13 cellular contexts compared by ENCODE assay signal in genomic region chr2:222747526-222748160, GRCh38.
DNase-seq lines count a peak whose midpoint lies in the region; ATAC-seq and TF ChIP-seq lines count a peak whose summit lies in the region.
"Had no signal": no experiment of that assay in that cellular context is flagged by ENCODE, and none has a peak within 500 bp of the region (broad histone marks: within the 10 kb centered on the region; RNA-seq: fewer than 3 reads in every experiment).

No MANE protein-coding gene starts in this region.

- H3K36me3 ChIP-seq in neuronal stem cell (replicated peaks in 1 of 2; ENCODE audit: control insufficient read depth in 2 of 2, insufficient read depth in 2 of 2, low read length in 2 of 2), result no peaks in the 10 kb centered on the region

- no peak overlapping the region for H3K4ac ChIP-seq in H9 (ENCODE audit: low read depth, low read length)
- no peak overlapping the region for H3K4ac ChIP-seq in neuronal stem cell (ENCODE audit: low read length)

- no peaks in the 10 kb centered on the region for H3K23me2 ChIP-seq in H9 (ENCODE audit: insufficient read length, low read depth, low read length, poor library complexity, severe bottlenecking)

- H2BK120ac ChIP-seq in H9 (ENCODE audit: low read depth, low read length, poor library complexity, severe bottlenecking) (no peak overlapping the region), neuronal stem cell (ENCODE audit: low read depth, low read length) (no peak overlapping the region)

- no peak overlapping the region for H2BK15ac ChIP-seq in H9 (ENCODE audit: low read depth, low read length)
- no peak overlapping the region for H2BK15ac ChIP-seq in neuronal stem cell (ENCODE audit: low read length)

- no peak for TF ChIP-seq CTCF in H9 (conservative IDR thresholded peaks at IDR 0.05)

- H3K36me3 Mint-ChIP-seq in H9 (ENCODE audit: insufficient read depth in 1 of 3, low read depth in 3 of 3), result no peaks in the 10 kb centered on the region; a peak in 1 of 7 replicates

- H3K4me1 ChIP-seq in H9 (ENCODE audit: insufficient read depth, low read length) (peaks cover under 1% of the 10 kb centered on the region), neuronal stem cell (ENCODE audit: control insufficient read depth in 2 of 2, insufficient read depth in 1 of 2, low read depth in 1 of 2, low read length in 2 of 2) (peaks cover 6 to 9% of the 10 kb centered on the region in 2 donors)

- no peak overlapping the region for H3K18ac ChIP-seq in H9 (ENCODE audit: insufficient read length, low read depth, low read length)
- H3K18ac ChIP-seq in neuronal stem cell (ENCODE audit: low read length), result no peak overlapping the region

- no peak overlapping the region for H3K23ac ChIP-seq in H9 (ENCODE audit: insufficient read length, low read depth, low read length)
- H3K23ac ChIP-seq in neuronal stem cell (ENCODE audit: low read depth, low read length, poor library complexity), result no peak overlapping the region

- DNase-seq in H9 (no peak), neuronal stem cell (ENCODE audit: low spot score) (no peak), SIG-M5 (lab: John Stamatoyannopoulos, UW) (no peak), islet precursor cell (no peak), NCI-H748 treated with DMSO at 0.1 percent for 48 hours (lab: John Stamatoyannopoulos, UW) (no peak)
- DNase-seq: activated gamma-delta T cell, Caco-2, naive B cell, NCI-H226, SHP77 had no signal

- H3K27ac ChIP-seq in H9 (ENCODE audit: insufficient read length, low read depth, low read length) (no peak overlapping the region), neuronal stem cell (replicated peaks; ENCODE audit: low read length) (peak overlapping the region; percentile 34)
- H3K27ac ChIP-seq: VCaP had no signal

- no peak overlapping the region for H4K8ac ChIP-seq in H9 (replicated peaks; ENCODE audit: insufficient read length, low read depth, low read length)
- H4K8ac ChIP-seq in neuronal stem cell (ENCODE audit: low read depth, low read length), result no peak overlapping the region

- peaks cover 14% of the 10 kb centered on the region for H3K27me3 Mint-ChIP-seq in H9 (ENCODE audit: low read depth)

- H3K79me1 ChIP-seq in H9 (ENCODE audit: insufficient read depth, low read depth, low read length, poor library complexity, severe bottlenecking), result no peaks in the 10 kb centered on the region
- H3K79me1 ChIP-seq in neuronal stem cell (ENCODE audit: low read depth, low read length), result no peaks in the 10 kb centered on the region

- peaks cover 35 to 36% of the 10 kb centered on the region in 2 experiments for H3K4me1 Mint-ChIP-seq in H9

- H3K4me2 ChIP-seq in H9 (ENCODE audit: insufficient read depth, insufficient read length, low read length), result no peak overlapping the region
- H3K4me2 ChIP-seq in neuronal stem cell (ENCODE audit: insufficient read depth, low read length, poor library complexity, severe bottlenecking), result no peak overlapping the region

- H3K79me2 ChIP-seq in H9 (ENCODE audit: insufficient read depth, low read length), result no peaks in the 10 kb centered on the region

- H3T11ph ChIP-seq in H9 (ENCODE audit: low read length), result no peak overlapping the region

- no peaks in the 10 kb centered on the region for H4K20me1 ChIP-seq in H9 (ENCODE audit: control insufficient read depth, insufficient read depth, insufficient read length)

- H3K9me3 ChIP-seq in H9 (ENCODE audit: control insufficient read depth, low read depth, low read length) (no peaks in the 10 kb centered on the region), neuronal stem cell (replicated peaks in 1 of 2; ENCODE audit: control insufficient read depth in 2 of 2, insufficient read depth in 1 of 2, low read depth in 1 of 2, low read length in 2 of 2) (no peaks in the 10 kb centered on the region)
- H3K9me3 ChIP-seq: Caco-2 had no signal

- no peaks in the 10 kb centered on the region for H3K27me3 ChIP-seq in H9 (ENCODE audit: insufficient read depth, low read length)
- H3K27me3 ChIP-seq in neuronal stem cell (ENCODE audit: control insufficient read depth in 3 of 3, insufficient read depth in 3 of 3, low read depth in 1 of 3, low read length in 3 of 3), result no peaks in the 10 kb centered on the region

- H3K9me3 Mint-ChIP-seq in H9, result peaks cover 0 to 3% of the 10 kb centered on the region in 2 experiments; a peak in 1 of 5 replicates

- H2BK20ac ChIP-seq in H9 (ENCODE audit: low read depth, low read length, poor library complexity, severe bottlenecking), result no peak overlapping the region

- no peak overlapping the region for H2BK5ac ChIP-seq in H9 (ENCODE audit: insufficient read length, low read length)
- H2BK5ac ChIP-seq in neuronal stem cell (ENCODE audit: low read length), result no peak overlapping the region

- H3K9ac ChIP-seq in H9 (ENCODE audit: extremely low read depth, insufficient read length, low read length) (no peak overlapping the region), neuronal stem cell (ENCODE audit: low read depth, low read length, poor library complexity) (no peak overlapping the region)

- no peak overlapping the region for H3K56ac ChIP-seq in H9 (ENCODE audit: insufficient read length, low read depth, low read length)

- H2BK12ac ChIP-seq in H9 (ENCODE audit: insufficient read length, low read depth, low read length), result no peak overlapping the region
- H2BK12ac ChIP-seq in neuronal stem cell (ENCODE audit: low read length), result no peak overlapping the region

- H4K5ac ChIP-seq in H9 (ENCODE audit: insufficient read length, low read depth, low read length), result no peak overlapping the region

- H3K4me3 ChIP-seq in neuronal stem cell (ENCODE audit: low read length in 2 of 2), result no peak overlapping the region

- no peak overlapping the region for H2AK5ac ChIP-seq in H9 (ENCODE audit: insufficient read length, low read length)
- no peak overlapping the region for H2AK5ac ChIP-seq in neuronal stem cell (ENCODE audit: low read depth, low read length)

- H3K14ac ChIP-seq in H9 (ENCODE audit: insufficient read depth, low read length) (no peak overlapping the region), neuronal stem cell (ENCODE audit: low read length) (no peak overlapping the region)

- no CpG with 5 or more reads among the region's 5 CpGs for WGBS in H9 (ENCODE audit: extremely low coverage, insufficient read length, low lambda C conversion rate)
- WGBS in neuronal stem cell (ENCODE audit: extremely low coverage in 2 of 2, insufficient read length in 2 of 2, insufficient replicate concordance in 1 of 2), 2 donors, result no CpG with 5 or more reads among the region's 5 CpGs

- ATAC-seq in GM19043 (IDR thresholded peaks at IDR 0.05; ENCODE audit: low read depth, unreplicated experiment), result peak; percentile 60
- peak; percentile 79 for ATAC-seq in HG03439 (IDR thresholded peaks at IDR 0.05; ENCODE audit: unreplicated experiment)

- H4K91ac ChIP-seq in H9 (ENCODE audit: insufficient read length, low read depth, low read length) (no peak overlapping the region), neuronal stem cell (ENCODE audit: low read depth, low read length, poor library complexity) (no peak overlapping the region)

- no peak overlapping the region for H3K4me3 Mint-ChIP-seq in H9
- H3K4me3 Mint-ChIP-seq: naive B cell had no signal

- H2AFZ ChIP-seq in H9 (ENCODE audit: low read length), result no peak overlapping the region
- H2AFZ ChIP-seq in neuronal stem cell (ENCODE audit: low read length), result peak overlapping the region; percentile 53

- peak overlapping the region in 2 of 3 experiments; percentile 51 to 93; a peak in 4 of 7 replicates for H3K27ac Mint-ChIP-seq in H9
- H3K27ac Mint-ChIP-seq: naive B cell had no signal
